ENCODE assay signal across 26 cellular contexts in the genomic region with DNA sequence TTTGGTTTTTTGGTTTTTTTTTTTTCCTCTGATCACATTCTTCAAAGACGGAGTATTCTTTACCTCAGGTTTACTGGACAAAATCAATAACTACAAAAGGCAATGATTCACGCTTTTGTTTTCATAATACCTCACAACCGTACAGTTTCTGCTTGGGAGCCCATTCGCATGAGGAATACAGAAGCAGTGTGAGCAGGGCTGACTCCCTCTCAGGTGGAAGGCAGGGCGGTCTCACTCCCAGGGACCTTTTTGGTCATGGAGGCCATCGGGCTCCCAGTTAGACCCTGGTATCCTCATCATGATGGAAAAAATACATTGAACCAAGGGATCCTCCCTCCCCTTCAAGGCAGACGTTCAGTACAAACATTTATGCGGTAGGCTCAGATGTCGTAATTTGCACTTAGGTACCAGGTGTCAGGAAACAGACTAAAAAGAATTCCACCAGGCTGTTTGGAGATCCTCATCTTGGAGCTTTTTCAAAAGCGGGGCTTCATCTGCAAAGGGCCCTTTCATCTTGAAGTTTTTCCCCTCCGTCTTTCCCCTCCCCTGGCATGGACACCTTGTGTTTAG. TPM values are rescaled to one million over a fixed set of nuclear protein-coding genes. Genes with fewer than 3 reads are reported as not detected.
DNase-seq lines count a peak whose midpoint lies in the region; ATAC-seq, FAIRE-seq and TF ChIP-seq lines count a peak whose summit lies in the region.
"Had no signal": no experiment of that assay in that cellular context is flagged by ENCODE, and none has a peak within 500 bp of the region (broad histone marks: within the 10 kb centered on the region; RNA-seq: fewer than 3 reads in every experiment).

No MANE protein-coding gene starts in this region.

- TF ChIP-seq EP300 in HepG2 (IDR thresholded peaks at IDR 0.05; ENCODE audit: low read depth in 2 of 2, low read length in 2 of 2), result no peak; a peak in 1 of 4 replicates
- TF ChIP-seq EP300 in HepG2 (CRISPR knock-in tag; IDR thresholded peaks at IDR 0.05; ENCODE audit: borderline replicate concordance), result no peak
- TF ChIP-seq EP300 in transverse colon (IDR thresholded peaks at IDR 0.05; ENCODE audit: low read depth), result no peak

- WGBS in HepG2 (ENCODE audit: low lambda C conversion rate), result 16% methylated on average over 11 of the region's 11 CpGs
- 73% methylated on average over 10 of the region's 11 CpGs for WGBS in right lobe of liver (ENCODE audit: insufficient coverage, low coverage, low lambda C conversion rate, missing lambda C conversion rate)
- 66 to 76% methylated on average over 6 to 11 of the region's 11 CpGs for WGBS in transverse colon (ENCODE audit: low coverage in 1 of 2), 2 donors

- no peak overlapping the region for H3K4me3 Mint-ChIP-seq in mesothelial cell of epicardium
- H3K4me3 Mint-ChIP-seq: naive thymus-derived CD8-positive, alpha-beta T cell had no signal

- peaks cover 7% of the 10 kb centered on the region for H3K4me1 Mint-ChIP-seq in mesothelial cell of epicardium

- peaks cover 41% of the 10 kb centered on the region for H3K4me1 ChIP-seq in HepG2 (ENCODE audit: insufficient read depth, low read length)
- H3K4me1 ChIP-seq in right lobe of liver, result no peaks in the 10 kb centered on the region
- peaks cover 18 to 44% (median 39%) of the 10 kb centered on the region in 4 donors for H3K4me1 ChIP-seq in transverse colon

- H3K9me3 Mint-ChIP-seq in mesothelial cell of epicardium, result no peaks in the 10 kb centered on the region
- H3K9me3 Mint-ChIP-seq: naive thymus-derived CD8-positive, alpha-beta T cell had no signal

- peak overlapping the region; percentile 91 for H3K4me2 ChIP-seq in HepG2 (ENCODE audit: low read depth, low read length)

- TF ChIP-seq RAD21 in HepG2 (CRISPR knock-in tag; IDR thresholded peaks at IDR 0.05), result no peak

- H3K9ac ChIP-seq in HepG2 (ENCODE audit: insufficient read depth, low read depth, low read length), result no peak overlapping the region

- in situ Hi-C loops in HepG2 (cut with HindIII; ENCODE audit: extremely low pct_ligation_motif_present, low pct_unique_long_range_greater_than_20kb) (loop anchor here (10.0 kb wide), 2 partner anchors 113 to 233 kb away; a partner anchor contains a TSS), transverse colon (cut with MboI; ENCODE audit: low pct_ligation_motif_present in 1 of 4, low pct_unique_long_range_greater_than_20kb in 1 of 4, low sequenced_read_pairs in 3 of 4) (loop anchor here in 3 of 4 donors (10.0 to 25.0 kb wide), 2 partner anchors 223 to 235 kb away; a partner anchor contains a TSS)

- no peaks in the 10 kb centered on the region for H3K36me3 ChIP-seq in HepG2 (replicated peaks in 1 of 2; ENCODE audit: control insufficient read depth in 1 of 2, insufficient read depth in 2 of 2, low read length in 2 of 2)
- H3K36me3 ChIP-seq in right lobe of liver, result no peaks in the 10 kb centered on the region
- H3K36me3 ChIP-seq in transverse colon, result peaks cover 0 to 10% (median 5%) of the 10 kb centered on the region in 4 donors
- H3K36me3 ChIP-seq: brain microvascular endothelial cell, MG63, ovary had no signal

- no peaks in the 10 kb centered on the region for H3K27me3 Mint-ChIP-seq in mesothelial cell of epicardium (ENCODE audit: low read depth)
- H3K27me3 Mint-ChIP-seq: naive thymus-derived CD8-positive, alpha-beta T cell had no signal

- no peak for TF ChIP-seq CTCF in HepG2 (CRISPR knock-in tag; IDR thresholded peaks at IDR 0.05)
- TF ChIP-seq CTCF in right lobe of liver (IDR thresholded peaks at IDR 0.05), result no peak
- no peak for TF ChIP-seq CTCF in mesothelial cell of epicardium (IDR thresholded peaks at IDR 0.05; ENCODE audit: unreplicated experiment)
- no peak for TF ChIP-seq CTCF in transverse colon (IDR thresholded peaks at IDR 0.05)

- peak overlapping the region; percentile 16 for H3K27ac Mint-ChIP-seq in mesothelial cell of epicardium

- peak; percentile 83 for FAIRE-seq in HepG2 (lab: Jason Lieb, UNC)
- FAIRE-seq: colon, GM12891, K562 had no signal

- no peak overlapping the region for H2AFZ ChIP-seq in HepG2 (ENCODE audit: low read length)

- CTCF ChIA-PET in HepG2 (lab: Yijun Ruan, JAX; ENCODE audit: low intra/inter-chr PET ratio, low total read pairs), result no interaction called here

- intact Hi-C loops in HepG2 (cut with micrococcal nuclease; ENCODE audit: unreplicated experiment) (no loop called here), right lobe of liver (cut with DNase I) (no loop called here), transverse colon (cut with DNase I; ENCODE audit: low total_unique reads) (no loop called here)

- DNase-seq in NK-92 (lab: John Stamatoyannopoulos, UW; ENCODE audit: unreplicated experiment) (peak; percentile 1), HepG2 (ENCODE audit: low spot score) (peak; percentile 26), right lobe of liver (no peak), mesothelial cell of epicardium (ENCODE audit: low spot score in 2 of 2, unreplicated experiment in 2 of 2) (no peak), transverse colon (no peak), putamen (ENCODE audit: low spot score) (no peak)
- no peak for DNase-seq in NK-92 treated with Interleukin-12 subunit alpha and Interleukin-12 subunit beta, amount 100 ng/mL, for 24 hours (lab: John Stamatoyannopoulos, UW)
- DNase-seq: activated CD4-positive, alpha-beta T cell treated with anti-CD3 and anti-CD28 coated beads for 48 hours; AML-193; brain microvascular endothelial cell; DND-41; mammary epithelial cell; MG63; naive thymus-derived CD8-positive, alpha-beta T cell; NCI-H1417 treated with DMSO at 0.1 percent for 48 hours; NCI-H2107; NCI-H510A; ovary; Peyer's patch; T-helper 2 cell had no signal

- H3K9me3 ChIP-seq in HepG2 (ENCODE audit: low read length) (no peaks in the 10 kb centered on the region), right lobe of liver (no peaks in the 10 kb centered on the region), transverse colon (no peaks in the 10 kb centered on the region)
- H3K9me3 ChIP-seq: MG63, ovary, Peyer's patch had no signal

- H3K36me3 Mint-ChIP-seq in mesothelial cell of epicardium, result peaks cover 43% of the 10 kb centered on the region

- H3K79me2 ChIP-seq in HepG2 (ENCODE audit: insufficient read depth, low read length), result no peaks in the 10 kb centered on the region

- BruUV-seq in HepG2 (replicated peaks; lab: Mats Ljungman, UMichigan), result no TSS peak

- H3K4me3 ChIP-seq in HepG2 (replicated peaks in 1 of 3; ENCODE audit: insufficient read depth in 1 of 3, low read depth in 2 of 3, low read length in 3 of 3), result peak overlapping the region in 2 of 3 experiments; percentile 45 to 55; a peak in 5 of 6 replicates
- H3K4me3 ChIP-seq in right lobe of liver, result no peak overlapping the region
- no peak overlapping the region for H3K4me3 ChIP-seq in transverse colon
- H3K4me3 ChIP-seq: K562, MG63, ovary, Peyer's patch had no signal

- H3K27ac ChIP-seq in HepG2 (ENCODE audit: extremely low read length, insufficient read depth, low read length) (peak overlapping the region; percentile 55), right lobe of liver (no peak overlapping the region), transverse colon (peak overlapping the region; percentile 74 to 86 (median 77))
- H3K27ac ChIP-seq: 22Rv1, brain microvascular endothelial cell, ovary had no signal

- peaks cover 0 to 21% of the 10 kb centered on the region in 2 experiments; a peak in 3 of 5 replicates for H3K27me3 ChIP-seq in HepG2 (ENCODE audit: control insufficient read depth in 1 of 2, insufficient read depth in 2 of 2, low read length in 2 of 2)
- H3K27me3 ChIP-seq in right lobe of liver, result no peaks in the 10 kb centered on the region
- no peaks in the 10 kb centered on the region for H3K27me3 ChIP-seq in transverse colon
- H3K27me3 ChIP-seq: ovary, Peyer's patch had no signal

- TF ChIP-seq POLR2A in HepG2 (IDR thresholded peaks at IDR 0.05; ENCODE audit: insufficient read depth in 1 of 2, low read depth in 2 of 2, low read length in 2 of 2) (no peak), right lobe of liver (IDR thresholded peaks at IDR 0.05) (no peak), transverse colon (IDR thresholded peaks at IDR 0.05) (no peak)

- POLR2A ChIA-PET in HepG2 (lab: Yijun Ruan, JAX), result no interaction called here

- peak; percentile 64 for ATAC-seq in HepG2
- ATAC-seq in right lobe of liver, result no peak
- no peak for ATAC-seq in HG03139 (IDR thresholded peaks at IDR 0.05; ENCODE audit: unreplicated experiment)
- ATAC-seq: HCT116; K562; naive thymus-derived CD8-positive, alpha-beta T cell had no signal

- no peaks in the 10 kb centered on the region for H4K20me1 ChIP-seq in HepG2 (ENCODE audit: insufficient read depth, low read length)

RNA-seq across cellular contexts. Expression of a gene that starts 19.0 kb away (rescaled TPM):
- total RNA-seq in HepG2 (2016; rRNA removed; fragmentation: Illumina TruSeq; extraction: Trizol), result 21.8 and 41.3 TPM in 2 replicates
- 3.2 and 3.9 TPM in 2 replicates for total RNA-seq in HepG2 (2016; cell fraction: cytosol; rRNA removed; fragmentation: Illumina TruSeq; extraction: Trizol; ENCODE audit: low read depth)
- total RNA-seq in HepG2 (2016; cell fraction: insoluble cytoplasmic fraction; rRNA removed; fragmentation: Illumina TruSeq; extraction: Trizol), result 19.7 and 41.8 TPM in 2 replicates
- total RNA-seq in HepG2 (2016; cell fraction: membrane; rRNA removed; fragmentation: Illumina TruSeq; extraction: Trizol), result 7.2 and 8.4 TPM in 2 replicates
- 8.8 and 9.1 TPM in 2 replicates for total RNA-seq in HepG2 (2016; cell fraction: nucleus; rRNA removed; fragmentation: Illumina TruSeq; extraction: Trizol)
- polyA plus RNA-seq in HepG2 (2011; rRNA removed), result 2.6 and 3.2 TPM in 2 replicates
- polyA plus RNA-seq in HepG2 (2011; cell fraction: cytosol; rRNA removed), result 1.2 and 2.6 TPM in 2 replicates
- 0.39 and 0.83 TPM in 2 replicates for polyA plus RNA-seq in HepG2 (2011; cell fraction: nucleus; rRNA removed)
- 3.9 and 5.6 TPM in 2 replicates for polyA plus RNA-seq in HepG2 (2012)
- 3.0 and 3.7 TPM in 2 replicates for polyA plus RNA-seq in HepG2 (2016; cell fraction: cytosol; fragmentation: Illumina TruSeq; extraction: Trizol; ENCODE audit: low read depth)
- 43.8 and 46.1 TPM in 2 replicates for polyA plus RNA-seq in HepG2 (2016; cell fraction: insoluble cytoplasmic fraction; fragmentation: Illumina TruSeq; extraction: Trizol; ENCODE audit: low read depth)
- polyA plus RNA-seq in HepG2 (2016; cell fraction: membrane; fragmentation: Illumina TruSeq; extraction: Trizol; ENCODE audit: low read depth), result 5.4 and 6.3 TPM in 2 replicates
- polyA plus RNA-seq in HepG2 (2016; cell fraction: nucleus; fragmentation: Illumina TruSeq; extraction: Trizol; ENCODE audit: insufficient read depth, low read depth), result 14.8 and 16.6 TPM in 2 replicates
- 0.30 and 1.3 TPM in 2 replicates for polyA minus RNA-seq in HepG2 (2011; rRNA and poly(A)+ RNA removed; ENCODE audit: low replicate concordance)
- 2.0 and 2.2 TPM in 2 replicates for polyA minus RNA-seq in HepG2 (2011; cell fraction: cytosol; rRNA and poly(A)+ RNA removed)
- polyA minus RNA-seq in HepG2 (2011; cell fraction: nucleus; rRNA and poly(A)+ RNA removed), result 1.9 and 2.7 TPM in 2 replicates
- total RNA-seq in right lobe of liver, result 1 to 10 TPM; 4.0 to 9.1 (median 5.1) TPM
- 16.7 to 22.1 TPM (median 21.0 TPM) in 3 replicates for total RNA-seq in mesothelial cell of epicardium
- total RNA-seq in transverse colon, result 10 to 100 TPM in 1 of 4 donors, 1 to 10 TPM in 3; 2.6 to 26.6 (median 4.4) TPM

RNA-seq across cellular contexts. Expression of a gene that starts 28.5 kb away (rescaled TPM):
- total RNA-seq in HepG2 (2016; rRNA removed; fragmentation: Illumina TruSeq; extraction: Trizol) (1.1 and 1.4 TPM in 2 replicates), right lobe of liver (1 to 10 TPM; 1.1 to 6.2 (median 1.5) TPM), mesothelial cell of epicardium (393 to 412 TPM (median 404 TPM) in 3 replicates), transverse colon (100 to 1,000 TPM in 1 of 4 donors, 10 to 100 TPM in 3; 32.9 to 132 (median 58.8) TPM)
- total RNA-seq in HepG2 (2016; cell fraction: cytosol; rRNA removed; fragmentation: Illumina TruSeq; extraction: Trizol; ENCODE audit: low read depth), result 0.09 and 0.20 TPM in 2 replicates
- total RNA-seq in HepG2 (2016; cell fraction: insoluble cytoplasmic fraction; rRNA removed; fragmentation: Illumina TruSeq; extraction: Trizol), result 1.1 and 1.3 TPM in 2 replicates
- total RNA-seq in HepG2 (2016; cell fraction: membrane; rRNA removed; fragmentation: Illumina TruSeq; extraction: Trizol), result 0.28 and 0.34 TPM in 2 replicates
- total RNA-seq in HepG2 (2016; cell fraction: nucleus; rRNA removed; fragmentation: Illumina TruSeq; extraction: Trizol), result 1.3 and 1.4 TPM in 2 replicates
- 0.61 and 0.90 TPM in 2 replicates for polyA plus RNA-seq in HepG2 (2011; rRNA removed)
- polyA plus RNA-seq in HepG2 (2011; cell fraction: cytosol; rRNA removed), result 0.34 and 0.68 TPM in 2 replicates
- polyA plus RNA-seq in HepG2 (2011; cell fraction: nucleus; rRNA removed), result 1.3 and 1.6 TPM in 2 replicates
- 0.36 and 0.44 TPM in 2 replicates for polyA plus RNA-seq in HepG2 (2012)
- 0.06 and 0.07 TPM in 2 replicates for polyA plus RNA-seq in HepG2 (2016; cell fraction: cytosol; fragmentation: Illumina TruSeq; extraction: Trizol; ENCODE audit: low read depth)
- 0.34 and 0.55 TPM in 2 replicates for polyA plus RNA-seq in HepG2 (2016; cell fraction: insoluble cytoplasmic fraction; fragmentation: Illumina TruSeq; extraction: Trizol; ENCODE audit: low read depth)
- polyA plus RNA-seq in HepG2 (2016; cell fraction: membrane; fragmentation: Illumina TruSeq; extraction: Trizol; ENCODE audit: low read depth), result 0.05 and 0.07 TPM in 2 replicates
- polyA plus RNA-seq in HepG2 (2016; cell fraction: nucleus; fragmentation: Illumina TruSeq; extraction: Trizol; ENCODE audit: insufficient read depth, low read depth), result 0.85 and 1.2 TPM in 2 replicates
- 2.3 and 2.5 TPM in 2 replicates for polyA minus RNA-seq in HepG2 (2011; rRNA and poly(A)+ RNA removed; ENCODE audit: low replicate concordance)
- 1.4 and 2.3 TPM in 2 replicates for polyA minus RNA-seq in HepG2 (2011; cell fraction: cytosol; rRNA and poly(A)+ RNA removed)
- polyA minus RNA-seq in HepG2 (2011; cell fraction: nucleus; rRNA and poly(A)+ RNA removed), result 1.3 and 2.0 TPM in 2 replicates

Comparison
In these comparisons a context has a peak if more than half of its experiments do, and no peak if none do; other contexts are left out.
1. DNase-seq: peak in NK-92 (single experiment) and HepG2 (single experiment); none in NK-92 treated with Interleukin-12 subunit alpha and Interleukin-12 subunit beta, amount 100 ng/mL, for 24 hours (single experiment), right lobe of liver (0 of 3), mesothelial cell of epicardium (0 of 2), transverse colon (single experiment) and putamen (single experiment).
2. H3K27ac ChIP-seq: peak in HepG2 (single experiment) and transverse colon (4 of 4); none in right lobe of liver (0 of 3).
3. H3K4me3 ChIP-seq: peak in HepG2 (2 of 3); none in right lobe of liver (0 of 3) and transverse colon (0 of 4).
4. RNA of a gene that starts 28.5 kb away (total RNA-seq): 393 to 412 TPM in mesothelial cell of epicardium and 32.9 to 132 TPM in transverse colon; 1.1 to 6.2 TPM in right lobe of liver and 0.09 to 1.4 TPM in HepG2; every median in the first group is over 4 times any median in the second.